In the genomic region with DNA sequence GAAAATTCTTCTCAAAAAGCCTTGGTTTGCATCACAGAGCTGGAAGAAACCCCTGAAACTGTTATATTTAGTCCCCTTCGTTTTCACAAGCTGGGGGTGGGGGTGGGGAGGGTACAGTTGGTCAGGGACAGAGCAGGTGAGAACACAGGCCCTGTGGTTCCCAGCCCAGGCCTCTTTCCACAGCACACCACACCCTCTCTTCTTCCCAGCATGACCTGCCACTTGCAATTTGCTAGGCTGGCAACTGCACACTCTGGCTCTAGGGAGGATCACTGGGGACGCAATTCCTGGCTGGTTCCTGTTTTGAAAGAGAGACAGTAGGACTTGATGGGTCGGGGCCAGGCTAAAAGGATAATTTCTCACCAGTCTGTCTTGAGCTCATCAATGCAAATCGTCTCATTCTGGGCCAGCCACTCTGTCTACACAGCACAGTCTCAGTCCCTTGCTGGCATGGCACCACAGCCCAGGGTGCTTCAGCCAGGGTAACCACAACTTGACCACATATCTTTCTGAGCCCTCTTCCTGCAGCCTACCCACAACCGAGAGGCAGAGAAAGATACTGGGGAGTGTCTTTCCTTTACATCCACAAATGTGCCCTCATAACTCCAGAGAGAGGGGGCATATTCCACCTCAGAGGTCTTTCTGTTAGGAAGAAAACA, we compare ENCODE assay signal across 10 cellular contexts. TPM values are rescaled to one million over a fixed set of nuclear protein-coding genes. Genes with fewer than 3 reads are reported as not detected.
DNase-seq lines count a peak whose midpoint lies in the region; ATAC-seq and TF ChIP-seq lines count a peak whose summit lies in the region.
"Had no signal": no experiment of that assay in that cellular context is flagged by ENCODE, and none has a peak within 500 bp of the region (broad histone marks: within the 10 kb centered on the region; RNA-seq: fewer than 3 reads in every experiment).

No MANE protein-coding gene starts in this region.

- no peaks in the 10 kb centered on the region for H3K9me2 ChIP-seq in Loucy (replicated peaks; ENCODE audit: low read depth, low read length)

- in situ Hi-C loops in GM13977 (cut with MboI; ENCODE audit: low pct_unique_long_range_greater_than_20kb, low sequenced_read_pairs, unreplicated experiment), result no loop called here

- H3K79me2 ChIP-seq in Loucy (ENCODE audit: insufficient read depth, low read length), result no peaks in the 10 kb centered on the region

- no peaks in the 10 kb centered on the region for H3K9me3 ChIP-seq in Loucy (ENCODE audit: insufficient read depth, low read depth, low read length)
- no peaks in the 10 kb centered on the region for H3K9me3 ChIP-seq in mesodermal cell (ENCODE audit: control insufficient read depth, low read length)

- peak overlapping the region; percentile 10 for H3K27ac ChIP-seq in mesodermal cell (ENCODE audit: low read depth, low read length, severe bottlenecking)

- TF ChIP-seq CTCF in GM13977 (IDR thresholded peaks at IDR 0.05; ENCODE audit: extremely low read depth, insufficient read depth, missing control alignments), result no peak
- TF ChIP-seq CTCF in GM20000 (IDR thresholded peaks at IDR 0.05; ENCODE audit: extremely low read depth, missing control alignments), result no peak
- no peak for TF ChIP-seq CTCF in Loucy (conservative IDR thresholded peaks at IDR 0.05; ENCODE audit: low read length)

- H3K27me3 ChIP-seq in Loucy (ENCODE audit: insufficient read depth, low read length, poor library complexity, severe bottlenecking) (no peaks in the 10 kb centered on the region), H7 (ENCODE audit: control insufficient read depth, insufficient read depth, low read length) (no peaks in the 10 kb centered on the region)

- peak overlapping the region; percentile 63 for H3K9ac ChIP-seq in Loucy (ENCODE audit: low read depth, low read length, poor library complexity, severe bottlenecking)

- H4K20me1 ChIP-seq in Loucy (ENCODE audit: insufficient read depth, low read length, poor library complexity, severe bottlenecking), result no peaks in the 10 kb centered on the region

- H3K36me3 ChIP-seq in Loucy (ENCODE audit: insufficient read depth, low read length), result peaks cover 61% of the 10 kb centered on the region
- H3K36me3 ChIP-seq in mesodermal cell (ENCODE audit: control insufficient read depth, insufficient read depth, low read length), result peaks cover 96% of the 10 kb centered on the region
- peaks cover 57% of the 10 kb centered on the region for H3K36me3 ChIP-seq in H7 (replicated peaks; ENCODE audit: control insufficient read depth, insufficient read depth, low read length)

- no peak for ATAC-seq in GM19328 (IDR thresholded peaks at IDR 0.05; ENCODE audit: unreplicated experiment)

- H2AFZ ChIP-seq in Loucy (ENCODE audit: low read length), result no peak overlapping the region

- peak overlapping the region; percentile 82 for H3K4me2 ChIP-seq in Loucy (ENCODE audit: low read depth, low read length, poor library complexity, severe bottlenecking)

- DNase-seq in GM13977 (ENCODE audit: low spot score) (peak; percentile 52), GM20000 (ENCODE audit: low spot score) (peak; percentile 35), H7 (no peak), SK-N-DZ (ENCODE audit: low spot score) (no peak), erythroblast (lab: John Stamatoyannopoulos, UW) (no peak)
- DNase-seq: NCI-H748 treated with DMSO at 0.1 percent for 48 hours had no signal

- TF ChIP-seq POLR2A in erythroblast (IDR thresholded peaks at IDR 0.05; ENCODE audit: low read length), result no peak

- WGBS in mesodermal cell (ENCODE audit: insufficient coverage in 2 of 2), 2 experiments, result 93 to 100% methylated on average over 1 to 4 of the region's 5 CpGs

- H3K4me1 ChIP-seq in Loucy (ENCODE audit: insufficient read depth, low read length, poor library complexity, severe bottlenecking), result peaks cover 56% of the 10 kb centered on the region
- H3K4me1 ChIP-seq in mesodermal cell (ENCODE audit: control insufficient read depth, insufficient read depth, low read length, poor library complexity, severe bottlenecking), result peaks cover 7% of the 10 kb centered on the region

- peak overlapping the region; percentile 65 for H3K4me3 ChIP-seq in Loucy (ENCODE audit: low read length, poor library complexity, severe bottlenecking)
- no peak overlapping the region for H3K4me3 ChIP-seq in mesodermal cell (ENCODE audit: extremely low read depth, insufficient read depth, low read length, poor library complexity, severe bottlenecking)
- no peak overlapping the region for H3K4me3 ChIP-seq in H7 (ENCODE audit: insufficient read depth, low read depth, low read length)

- H3F3A ChIP-seq in Loucy (ENCODE audit: low read depth), result peaks cover 15% of the 10 kb centered on the region

RNA-seq across cellular contexts. Expression of a gene that starts 41.6 kb away (rescaled TPM):
- polyA plus RNA-seq in mesodermal cell (2013, experiment 1 of 2), result 1.8 TPM
- 1.5 TPM for polyA plus RNA-seq in mesodermal cell (2013, experiment 2 of 2)
- total RNA-seq in H7 (2014; rRNA removed; shearing (Covaris generic)), result 6.2 and 7.9 TPM in 2 replicates
- polyA plus RNA-seq in SK-N-DZ (2014; cell fraction: cytosol; rRNA removed), result 22.8 and 24.6 TPM in 2 replicates
- polyA plus RNA-seq in SK-N-DZ (2014; cell fraction: nucleus; rRNA removed), result 14.5 and 16.7 TPM in 2 replicates
- total RNA-seq: activated CD8-positive, alpha-beta memory T cell treated with anti-CD3 and anti-CD28 coated beads for 36 hours had no signal

Comparison
In these comparisons a context has a peak if more than half of its experiments do, and no peak if none do; other contexts are left out.
1. DNase-seq: peak in GM13977 (single experiment) and GM20000 (single experiment); none in H7 (single experiment), SK-N-DZ (single experiment) and erythroblast (0 of 2).